10 cellular contexts compared by ENCODE assay signal in the genomic region with DNA sequence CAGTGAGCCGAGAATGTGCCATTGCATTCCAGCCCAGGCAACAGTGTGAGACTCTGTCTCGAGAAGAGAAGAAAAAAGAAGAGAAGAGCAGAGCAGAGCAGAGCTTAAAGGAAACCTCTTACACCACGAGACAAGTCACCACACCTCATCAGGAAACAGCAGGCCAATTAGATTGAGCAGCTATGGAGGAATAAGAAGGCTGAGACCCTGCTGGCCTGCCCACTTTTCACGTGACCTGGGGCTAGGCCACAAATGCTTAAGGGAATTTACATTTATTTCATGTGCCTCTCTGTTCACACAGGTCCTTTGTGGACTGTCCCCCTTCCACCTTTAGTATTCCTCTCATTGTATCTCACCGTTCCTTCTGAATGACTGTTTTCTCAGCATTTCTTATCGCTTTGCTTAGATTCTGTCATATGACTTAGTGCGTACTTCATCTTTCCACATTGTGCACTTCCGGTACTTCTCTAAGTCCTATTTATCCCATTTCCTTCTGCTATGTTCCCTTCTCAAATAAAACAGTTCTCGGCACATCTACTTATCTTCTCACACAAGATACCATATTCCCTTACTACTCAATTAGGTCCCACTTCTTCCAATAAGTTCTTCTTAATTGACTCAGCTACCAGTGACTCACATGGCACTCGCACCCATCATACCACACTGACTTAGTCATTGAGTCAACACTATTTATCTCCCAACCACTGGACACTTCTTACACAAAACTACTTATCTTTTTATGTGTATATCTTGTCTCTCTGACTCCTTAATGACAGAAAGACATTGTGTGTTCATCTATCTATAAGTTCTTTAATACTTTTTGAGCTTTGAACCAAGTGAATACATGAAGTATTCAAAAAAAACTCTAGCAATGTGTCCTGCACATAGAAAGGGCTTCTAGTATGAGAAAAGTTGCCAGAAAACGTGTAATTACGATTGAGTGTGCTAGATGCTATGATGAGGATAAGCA. TPM values are rescaled to one million over a fixed set of nuclear protein-coding genes. Genes with fewer than 3 reads are reported as not detected.
DNase-seq lines count a peak whose midpoint lies in the region; ATAC-seq and TF ChIP-seq lines count a peak whose summit lies in the region.
"Had no signal": no experiment of that assay in that cellular context is flagged by ENCODE, and none has a peak within 500 bp of the region (broad histone marks: within the 10 kb centered on the region; RNA-seq: fewer than 3 reads in every experiment).

No MANE protein-coding gene starts in this region.

- H3K27ac Mint-ChIP-seq in T-helper 17 cell (peak overlapping the region; percentile 74), glutamatergic neuron (ENCODE audit: unreplicated experiment) (no peak overlapping the region)

- ATAC-seq in T-helper 17 cell (no peak), esophagus mucosa (peak; percentile 86)

- H3K4me3 Mint-ChIP-seq in T-helper 17 cell (no peak overlapping the region), glutamatergic neuron (ENCODE audit: unreplicated experiment) (no peak overlapping the region)

- DNase-seq in activated CD4-positive, alpha-beta T cell treated with anti-CD3 and anti-CD28 coated beads for 48 hours, result peak; percentile 42
- DNase-seq in activated CD4-positive, alpha-beta T cell treated with anti-CD3 and anti-CD28 coated beads for 1 hour, result no peak
- DNase-seq in T-helper 17 cell, result no peak
- DNase-seq in stimulated activated CD4-positive, alpha-beta T cell treated with anti-CD3 and anti-CD28 coated beads, Interleukin-1b, Interleukin-23, amount 100 ng/mL, for 48 hours, result peak; percentile 46
- no peak for DNase-seq in glutamatergic neuron
- no peak for DNase-seq in activated gamma-delta T cell treated with Interleukin-2 at 50 U/mL for 16 hours
- no peak for DNase-seq in NCI-H1417 treated with DMSO at 0.1 percent for 48 hours (lab: John Stamatoyannopoulos, UW)
- DNase-seq: heart right ventricle had no signal

- H3K9me3 ChIP-seq in T-helper 17 cell (ENCODE audit: control insufficient read depth, low read length, poor library complexity, severe bottlenecking), result no peaks in the 10 kb centered on the region
- H3K9me3 ChIP-seq: BLaER1 treated with 17β-estradiol and CSF1 and Interleukin-3, amounts not matched to agents 10 nM and 100 nM; heart right ventricle had no signal

- H3K27me3 Mint-ChIP-seq in T-helper 17 cell, result no peaks in the 10 kb centered on the region
- H3K27me3 Mint-ChIP-seq in glutamatergic neuron (ENCODE audit: unreplicated experiment), result peaks cover 2% of the 10 kb centered on the region

- H3K4me1 Mint-ChIP-seq in T-helper 17 cell, result peaks cover 7% of the 10 kb centered on the region
- H3K4me1 Mint-ChIP-seq in glutamatergic neuron (ENCODE audit: low read depth, unreplicated experiment), result no peaks in the 10 kb centered on the region

- no peak for TF ChIP-seq CTCF in glutamatergic neuron (IDR thresholded peaks at IDR 0.05; ENCODE audit: partially characterized antibody, unreplicated experiment)

- H3K36me3 Mint-ChIP-seq in T-helper 17 cell (ENCODE audit: low read depth) (no peaks in the 10 kb centered on the region), glutamatergic neuron (ENCODE audit: unreplicated experiment) (no peaks in the 10 kb centered on the region)

- no peaks in the 10 kb centered on the region for H3K9me3 Mint-ChIP-seq in glutamatergic neuron (ENCODE audit: unreplicated experiment)

RNA-seq across cellular contexts. Expression of a gene that starts 11.0 kb away (rescaled TPM):
- total RNA-seq in T-helper 17 cell, result 10 to 100 TPM; 32.4 to 33.9 TPM
- total RNA-seq in esophagus mucosa, result 37.2 TPM
- total RNA-seq in glutamatergic neuron (ENCODE audit: unreplicated experiment), result 33.0 TPM

RNA-seq across cellular contexts. Expression of a gene that starts 54.1 kb away (rescaled TPM):
- total RNA-seq in T-helper 17 cell, result 10 to 100 TPM; 16.2 to 19.6 TPM
- total RNA-seq in esophagus mucosa, result 34.0 TPM
- 54.9 TPM for total RNA-seq in glutamatergic neuron (ENCODE audit: unreplicated experiment)

Comparison
In these comparisons a context has a peak if more than half of its experiments do, and no peak if none do; other contexts are left out.
1. DNase-seq: peak in activated CD4-positive, alpha-beta T cell treated with anti-CD3 and anti-CD28 coated beads for 48 hours (single experiment) and stimulated activated CD4-positive, alpha-beta T cell treated with anti-CD3 and anti-CD28 coated beads, Interleukin-1b, Interleukin-23, amount 100 ng/mL, for 48 hours (single experiment); none in activated CD4-positive, alpha-beta T cell treated with anti-CD3 and anti-CD28 coated beads for 1 hour (single experiment), T-helper 17 cell (0 of 3), glutamatergic neuron (single experiment), activated gamma-delta T cell treated with Interleukin-2 at 50 U/mL for 16 hours (single experiment) and NCI-H1417 treated with DMSO at 0.1 percent for 48 hours (single experiment).